Comparison of ENCODE assay signal across 20 cellular contexts in genomic region chr5:55219770-55220169, GRCh38. TPM values are rescaled to one million over a fixed set of nuclear protein-coding genes. Genes with fewer than 3 reads are reported as not detected.
DNase-seq lines count a peak whose midpoint lies in the region; TF ChIP-seq lines count a peak whose summit lies in the region.
"Had no signal": no experiment of that assay in that cellular context is flagged by ENCODE, and none has a peak within 500 bp of the region (broad histone marks: within the 10 kb centered on the region; RNA-seq: fewer than 3 reads in every experiment).

No MANE protein-coding gene starts in this region.

- H3T11ph ChIP-seq in H9 (ENCODE audit: low read length) = no peak overlapping the region

- no peak overlapping the region for H3K23ac ChIP-seq in H9 (ENCODE audit: insufficient read length, low read depth, low read length)

- H3K4me1 Mint-ChIP-seq in H9 (peaks cover 22 to 29% of the 10 kb centered on the region in 2 experiments), brain (peaks cover 30% of the 10 kb centered on the region), nephron (peaks cover 20% of the 10 kb centered on the region), HFFc6 (ENCODE audit: low read depth) (peaks cover 9% of the 10 kb centered on the region; the same call in 1 of the 2 replicates)

- no peak overlapping the region for H3K27ac ChIP-seq in H9 (ENCODE audit: insufficient read length, low read depth, low read length)
- H3K27ac ChIP-seq: tibial artery had no signal

- no peak overlapping the region for H4K91ac ChIP-seq in H9 (ENCODE audit: insufficient read length, low read depth, low read length)

- WGBS in H9 (ENCODE audit: extremely low coverage, insufficient read length, low lambda C conversion rate) = no CpG with 5 or more reads among the region's 3 CpGs

- no peaks in the 10 kb centered on the region for H3K4me1 ChIP-seq in H9 (ENCODE audit: insufficient read depth, low read length)

- H4K20me1 ChIP-seq in H9 (ENCODE audit: control insufficient read depth, insufficient read depth, insufficient read length) = no peaks in the 10 kb centered on the region

- no peak overlapping the region for H2AFZ ChIP-seq in H9 (ENCODE audit: low read length)

- H3K23me2 ChIP-seq in H9 (ENCODE audit: insufficient read length, low read depth, low read length, poor library complexity, severe bottlenecking) = no peaks in the 10 kb centered on the region

- no peaks in the 10 kb centered on the region for H3K79me2 ChIP-seq in H9 (ENCODE audit: insufficient read depth, low read length)

- H3K18ac ChIP-seq in H9 (ENCODE audit: insufficient read length, low read depth, low read length) = no peak overlapping the region

- peaks cover 2 to 13% of the 10 kb centered on the region in 2 experiments; a peak in 3 of 5 replicates for H3K9me3 Mint-ChIP-seq in H9
- H3K9me3 Mint-ChIP-seq in brain = peaks cover 0 to 16% (median 6%) of the 10 kb centered on the region in 5 experiments
- H3K9me3 Mint-ChIP-seq in nephron = no peaks in the 10 kb centered on the region
- no peaks in the 10 kb centered on the region for H3K9me3 Mint-ChIP-seq in HFFc6
- H3K9me3 Mint-ChIP-seq: stimulated activated memory B cell treated with anti-CD40 and anti-IgM and Interleukin-4, amounts not matched to agents 10 μg/mL and 1 μg/mL and 100 μg/mL, for 72 hours had no signal

- H3K4me3 Mint-ChIP-seq in H9 = peak overlapping the region; percentile 82 to 85; a peak in 4 of 5 replicates
- peak overlapping the region; percentile 72 to 86 (median 77) for H3K4me3 Mint-ChIP-seq in brain
- H3K4me3 Mint-ChIP-seq in nephron = peak overlapping the region; percentile 47 to 77 (median 77)
- H3K4me3 Mint-ChIP-seq in HFFc6 = no peak overlapping the region

- no peak overlapping the region for H2BK12ac ChIP-seq in H9 (ENCODE audit: insufficient read length, low read depth, low read length)

- no peak overlapping the region for H3K4ac ChIP-seq in H9 (ENCODE audit: low read depth, low read length)

- no peaks in the 10 kb centered on the region for H3K79me1 ChIP-seq in H9 (ENCODE audit: insufficient read depth, low read depth, low read length, poor library complexity, severe bottlenecking)

- peaks cover 46% of the 10 kb centered on the region for H3K27me3 ChIP-seq in H9 (ENCODE audit: insufficient read depth, low read length)

- no peak overlapping the region for H2BK20ac ChIP-seq in H9 (ENCODE audit: low read depth, low read length, poor library complexity, severe bottlenecking)

- no peak overlapping the region for H2AK5ac ChIP-seq in H9 (ENCODE audit: insufficient read length, low read length)

- H3K4me2 ChIP-seq in H9 (ENCODE audit: insufficient read depth, insufficient read length, low read length) = peak overlapping the region; percentile 59

- H4K5ac ChIP-seq in H9 (ENCODE audit: insufficient read length, low read depth, low read length) = no peak overlapping the region

- no peak overlapping the region for H2BK5ac ChIP-seq in H9 (ENCODE audit: insufficient read length, low read length)

- H4K8ac ChIP-seq in H9 (replicated peaks; ENCODE audit: insufficient read length, low read depth, low read length) = no peak overlapping the region

- no peak for TF ChIP-seq CTCF in H9 (conservative IDR thresholded peaks at IDR 0.05)
- TF ChIP-seq CTCF in brain (conservative IDR thresholded peaks at IDR 0.05) = no peak
- no peak for TF ChIP-seq CTCF in nephron (IDR thresholded peaks at IDR 0.05; ENCODE audit: unreplicated experiment in 3 of 3)
- TF ChIP-seq CTCF in HFFc6 (IDR thresholded peaks at IDR 0.05) = no peak

- H3K27ac Mint-ChIP-seq in H9 (no peak overlapping the region), brain (no peak overlapping the region), nephron (no peak overlapping the region), HFFc6 (no peak overlapping the region)
- H3K27ac Mint-ChIP-seq: stimulated activated memory B cell treated with anti-CD40 and anti-IgM and Interleukin-4, amounts not matched to agents 10 μg/mL and 1 μg/mL and 100 μg/mL, for 72 hours had no signal

- H2BK120ac ChIP-seq in H9 (ENCODE audit: low read depth, low read length, poor library complexity, severe bottlenecking) = no peak overlapping the region

- no peaks in the 10 kb centered on the region for H3K9me3 ChIP-seq in H9 (ENCODE audit: control insufficient read depth, low read depth, low read length)
- H3K9me3 ChIP-seq: tibial artery had no signal

- no peak overlapping the region for H3K9ac ChIP-seq in H9 (ENCODE audit: extremely low read depth, insufficient read length, low read length)

- H3K27me3 Mint-ChIP-seq in H9 (ENCODE audit: low read depth) = peaks cover 79% of the 10 kb centered on the region
- peaks cover 83% of the 10 kb centered on the region for H3K27me3 Mint-ChIP-seq in brain
- H3K27me3 Mint-ChIP-seq in nephron (ENCODE audit: low read depth) = peaks cover 85% of the 10 kb centered on the region
- H3K27me3 Mint-ChIP-seq in HFFc6 (ENCODE audit: insufficient read depth) = peaks cover 60% of the 10 kb centered on the region

- no peaks in the 10 kb centered on the region; a peak in 1 of 7 replicates for H3K36me3 Mint-ChIP-seq in H9 (ENCODE audit: insufficient read depth in 1 of 3, low read depth in 3 of 3)
- H3K36me3 Mint-ChIP-seq in brain = no peaks in the 10 kb centered on the region
- no peaks in the 10 kb centered on the region for H3K36me3 Mint-ChIP-seq in nephron (ENCODE audit: low read depth)
- H3K36me3 Mint-ChIP-seq in HFFc6 (ENCODE audit: low read depth) = peaks cover 5% of the 10 kb centered on the region; the same call in 1 of the 2 replicates
- H3K36me3 Mint-ChIP-seq: stimulated activated memory B cell treated with anti-CD40 and anti-IgM and Interleukin-4, amounts not matched to agents 10 μg/mL and 1 μg/mL and 100 μg/mL, for 72 hours had no signal

- peak; percentile 43 for DNase-seq in DMS53 (lab: John Stamatoyannopoulos, UW)
- no peak for DNase-seq in H9
- DNase-seq in NCI-H1048 (lab: John Stamatoyannopoulos, UW) = no peak
- DNase-seq in HFFc6 = no peak
- DNase-seq in pons (ENCODE audit: low spot score) = no peak
- DNase-seq: AML-193, Kasumi-1, tibial artery had no signal

- no peak overlapping the region for H3K56ac ChIP-seq in H9 (ENCODE audit: insufficient read length, low read depth, low read length)

- H3K14ac ChIP-seq in H9 (ENCODE audit: insufficient read depth, low read length) = no peak overlapping the region

- H2BK15ac ChIP-seq in H9 (ENCODE audit: low read depth, low read length) = no peak overlapping the region

RNA-seq across cellular contexts. Expression of gene MCIDAS, which starts 7.3 kb away (rescaled TPM):
- 0.26 and 0.39 TPM in 2 replicates for total RNA-seq in H9 (2021)
- 1.4 TPM for polyA plus RNA-seq in brain (ENCODE audit: insufficient read depth, low read depth, low replicate concordance)
- not detected for total RNA-seq in HFFc6 (2021; fragmentation: NEBNext Ultra II Directional; extraction: Animal tissue kit (Norgen Biotek cat#: 25700))
- total RNA-seq: dermis microvascular lymphatic vessel endothelial cell, frontal cortex, left lobe of liver, omental fat pad, sciatic nerve had no signal

RNA-seq across cellular contexts. Expression of gene CCNO, which starts 13.6 kb away (rescaled TPM):
- 0.24 and 0.42 TPM in 2 replicates for total RNA-seq in H9 (2021)
- polyA plus RNA-seq in brain (ENCODE audit: insufficient read depth, low read depth, low replicate concordance) = 7.5 TPM
- total RNA-seq in HFFc6 (2021; fragmentation: NEBNext Ultra II Directional; extraction: Animal tissue kit (Norgen Biotek cat#: 25700)) = under 1 TPM in 4 of 6 experiments, not detected in 2; 0.11 to 0.25 (median 0.13) TPM
- total RNA-seq: dermis microvascular lymphatic vessel endothelial cell, frontal cortex, left lobe of liver, omental fat pad had no signal

RNA-seq across cellular contexts. Expression of gene CDC20B, which starts 46.8 kb away (rescaled TPM):
- total RNA-seq in H9 (2021) = 0.18 and 0.26 TPM in 2 replicates
- 0.15 TPM for polyA plus RNA-seq in brain (ENCODE audit: insufficient read depth, low read depth, low replicate concordance)
- total RNA-seq in HFFc6 (2021; fragmentation: NEBNext Ultra II Directional; extraction: Animal tissue kit (Norgen Biotek cat#: 25700)) = under 1 TPM in 5 of 6 experiments, not detected in 1; 0.07 to 0.20 (median 0.12) TPM
- total RNA-seq: bronchial epithelial cell, dermis microvascular lymphatic vessel endothelial cell, epithelial cell of proximal tubule, frontal cortex, left lobe of liver, NCI-H460, omental fat pad, sciatic nerve had no signal
- polyA plus RNA-seq: adipose tissue had no signal

RNA-seq across cellular contexts. Expression of gene GPX8, which starts 59.8 kb away (rescaled TPM):
- total RNA-seq in H9 (2021) = 37.9 and 38.3 TPM in 2 replicates
- 1.2 TPM for polyA plus RNA-seq in brain (ENCODE audit: insufficient read depth, low read depth, low replicate concordance)
- 100 to 1,000 TPM; 209 to 229 (median 220) TPM for total RNA-seq in HFFc6 (2021; fragmentation: NEBNext Ultra II Directional; extraction: Animal tissue kit (Norgen Biotek cat#: 25700))
